In genomic region chr11:62953811-62954210, GRCh38 we compare ENCODE assay signal across 21 cellular contexts. TPM values are rescaled to one million over a fixed set of nuclear protein-coding genes. Genes with fewer than 3 reads are reported as not detected.
"Had no signal": no experiment of that assay in that cellular context is flagged by ENCODE, and none has a peak within 500 bp of the region (broad histone marks: within the 10 kb centered on the region; RNA-seq: fewer than 3 reads in every experiment).

No MANE protein-coding gene starts in this region.

- H3K4me3 ChIP-seq: smooth muscle cell, upper lobe of right lung had no signal

- H3K36me3 Mint-ChIP-seq: activated naive CD8-positive, alpha-beta T cell had no signal

- FAIRE-seq: TTC549 had no signal

- H3K4me2 ChIP-seq: smooth muscle cell had no signal

- H3K36me3 ChIP-seq: upper lobe of right lung had no signal

- H3K4me3 Mint-ChIP-seq: activated CD4-positive, alpha-beta T cell treated with anti-CD3 and anti-CD28 coated beads, Interleukin-2, amount 10 ng/mL, durations not matched to agents 24 days and 14 days; activated CD8-positive, alpha-beta T cell treated with anti-CD3 and anti-CD28 coated beads, Interleukin-2, amount 10 ng/mL, durations not matched to agents 7 days and 5 days; activated naive CD8-positive, alpha-beta T cell; endodermal cell; nephron; stimulated activated naive CD8-positive, alpha-beta T cell treated with anti-CD3 and anti-CD28 coated beads, Interleukin-15, Interleukin-2, amounts not matched to agents 100 ng/mL and 50 ng/mL, for 24 hours had no signal

- DNase-seq: activated CD4-positive, alpha-beta T cell treated with anti-CD3 and anti-CD28 coated beads, Interleukin-2, amount 10 ng/mL, durations not matched to agents 24 days and 14 days; activated CD4-positive, CD25-positive, alpha-beta regulatory T cell; activated CD8-positive, alpha-beta T cell treated with anti-CD3 and anti-CD28 coated beads, Interleukin-2, amount 10 ng/mL, durations not matched to agents 7 days and 5 days; activated gamma-delta T cell treated with Interleukin-2 at 50 U/mL for 16 hours; endodermal cell; erythroblast; glutamatergic neuron; mesendoderm; nucleus accumbens; stimulated activated CD4-positive, alpha-beta T cell treated with anti-CD3 and anti-CD28 coated beads, Interleukin-4, amount 100 ng/mL, for 4 hours; stimulated activated CD8-positive, alpha-beta memory T cell treated with anti-CD3 and anti-CD28 coated beads, Interleukin-4, amount 100 ng/mL, for 48 hours; upper lobe of right lung had no signal

- H3K27me3 ChIP-seq: upper lobe of right lung had no signal

- ATAC-seq: activated CD8-positive, alpha-beta T cell treated with anti-CD3 and anti-CD28 coated beads, Interleukin-2, amount 10 ng/mL, durations not matched to agents 7 days and 5 days; upper lobe of right lung had no signal

- H3K27ac ChIP-seq: upper lobe of right lung had no signal

- H3K9me3 ChIP-seq: upper lobe of right lung had no signal

- H3K27ac Mint-ChIP-seq: activated CD4-positive, alpha-beta T cell treated with anti-CD3 and anti-CD28 coated beads, Interleukin-2, amount 10 ng/mL, durations not matched to agents 24 days and 14 days; activated CD8-positive, alpha-beta T cell treated with anti-CD3 and anti-CD28 coated beads, Interleukin-2, amount 10 ng/mL, durations not matched to agents 7 days and 5 days; activated naive CD8-positive, alpha-beta T cell; endodermal cell; stimulated activated naive CD8-positive, alpha-beta T cell treated with anti-CD3 and anti-CD28 coated beads, Interleukin-15, Interleukin-2, amounts not matched to agents 100 ng/mL and 50 ng/mL, for 24 hours had no signal

- H3K9me3 Mint-ChIP-seq: activated CD4-positive, alpha-beta T cell treated with anti-CD3 and anti-CD28 coated beads, Interleukin-2, amount 10 ng/mL, durations not matched to agents 24 days and 14 days; endodermal cell; nephron; stimulated activated naive CD8-positive, alpha-beta T cell treated with anti-CD3 and anti-CD28 coated beads, Interleukin-15, Interleukin-2, amounts not matched to agents 100 ng/mL and 50 ng/mL, for 24 hours had no signal

RNA-seq across cellular contexts. Expression of gene SLC22A6, which starts 31.0 kb away (rescaled TPM):
- total RNA-seq: activated CD4-positive, alpha-beta T cell treated with anti-CD3 and anti-CD28 coated beads, Interleukin-2, amount 10 ng/mL, durations not matched to agents 24 days and 14 days; activated CD8-positive, alpha-beta T cell treated with anti-CD3 and anti-CD28 coated beads, Interleukin-2, amount 10 ng/mL, durations not matched to agents 7 days and 5 days; dermis microvascular lymphatic vessel endothelial cell; endodermal cell; lower leg skin; posterior vena cava; smooth muscle cell; T-helper 2 cell treated with Interferon-gamma antibody and Interleukin-4, amounts not matched to agents 100 ng/mL and 5 ng/mL, for 36 hours; upper lobe of right lung had no signal
- polyA plus RNA-seq: smooth muscle cell had no signal

RNA-seq across cellular contexts. Expression of gene CHRM1, which starts 32.6 kb away (rescaled TPM):
- total RNA-seq: activated CD4-positive, alpha-beta T cell treated with anti-CD3 and anti-CD28 coated beads, Interleukin-2, amount 10 ng/mL, durations not matched to agents 24 days and 14 days; activated CD8-positive, alpha-beta T cell treated with anti-CD3 and anti-CD28 coated beads, Interleukin-2, amount 10 ng/mL, durations not matched to agents 7 days and 5 days; dermis microvascular lymphatic vessel endothelial cell; endodermal cell; posterior vena cava; smooth muscle cell; T-helper 2 cell treated with Interferon-gamma antibody and Interleukin-4, amounts not matched to agents 100 ng/mL and 5 ng/mL, for 36 hours had no signal
- polyA plus RNA-seq: smooth muscle cell had no signal
